In genomic region chr6:37515712-37516075, GRCh38 we compare ENCODE assay signal across 9 cellular contexts. TPM values are rescaled to one million over a fixed set of nuclear protein-coding genes. Genes with fewer than 3 reads are reported as not detected.
A peak's percentile ranks its signal among the peaks of the same experiment; 100 is the strongest.
DNase-seq lines count a peak whose midpoint lies in the region; ATAC-seq, FAIRE-seq and TF ChIP-seq lines count a peak whose summit lies in the region.
"Had no signal": no experiment of that assay in that cellular context is flagged by ENCODE, and none has a peak within 500 bp of the region (broad histone marks: within the 10 kb centered on the region; RNA-seq: fewer than 3 reads in every experiment).

No MANE protein-coding gene starts in this region.

- H3K27me3 ChIP-seq in thoracic aorta (replicated peaks; ENCODE audit: insufficient read depth), result no peaks in the 10 kb centered on the region

- H3K4me3 ChIP-seq in thoracic aorta, result peak overlapping the region; percentile 25

- no peak for DNase-seq in activated T-cell treated with anti-CD3 and anti-CD28 coated beads, Interleukin-2, amount 50 U/mL, for 72 hours
- no peak for DNase-seq in activated T-cell treated with anti-CD3 and anti-CD28 coated beads for 4 hours
- no peak for DNase-seq in glutamatergic neuron
- DNase-seq in thoracic aorta (ENCODE audit: low spot score), result no peak
- no peak for DNase-seq in urothelium cell line (ENCODE audit: low spot score)
- DNase-seq in SIG-M5 treated with dmso at 0.1 percent for 504 hours (lab: John Stamatoyannopoulos, UW; ENCODE audit: unreplicated experiment), result no peak
- DNase-seq in midbrain (lab: John Stamatoyannopoulos, UW), result no peak

- no peaks in the 10 kb centered on the region for H3K9me3 Mint-ChIP-seq in activated T-cell treated with anti-CD3 and anti-CD28 coated beads, Interleukin-2, amount 50 U/mL, for 72 hours
- H3K9me3 Mint-ChIP-seq in glutamatergic neuron (ENCODE audit: unreplicated experiment), result peaks cover 16% of the 10 kb centered on the region

- H3K4me1 Mint-ChIP-seq in activated T-cell treated with anti-CD3 and anti-CD28 coated beads, Interleukin-2, amount 50 U/mL, for 72 hours (ENCODE audit: low read depth), result peaks cover 85% of the 10 kb centered on the region
- H3K4me1 Mint-ChIP-seq in glutamatergic neuron (ENCODE audit: low read depth, unreplicated experiment), result peaks cover 57% of the 10 kb centered on the region

- peak overlapping the region; percentile 87 for H3K4me3 Mint-ChIP-seq in activated T-cell treated with anti-CD3 and anti-CD28 coated beads, Interleukin-2, amount 50 U/mL, for 72 hours
- H3K4me3 Mint-ChIP-seq in glutamatergic neuron (ENCODE audit: unreplicated experiment), result peak overlapping the region; percentile 46

- no peaks in the 10 kb centered on the region for H3K36me3 ChIP-seq in thoracic aorta
- H3K36me3 ChIP-seq: neutrophil had no signal

- TF ChIP-seq CTCF in glutamatergic neuron (IDR thresholded peaks at IDR 0.05; ENCODE audit: partially characterized antibody, unreplicated experiment), result no peak
- no peak for TF ChIP-seq CTCF in thoracic aorta (IDR thresholded peaks at IDR 0.05)

- no peak overlapping the region for H3K27ac ChIP-seq in thoracic aorta
- H3K27ac ChIP-seq: neutrophil had no signal

- no peak for ATAC-seq in activated T-cell treated with anti-CD3 and anti-CD28 coated beads, Interleukin-2, amount 50 U/mL, for 72 hours (replicated peaks in 1 of 2)
- ATAC-seq in SK-N-SH treated with all-trans-retinoic acid at 6 μM for 48 hours (peak; percentile 26), thoracic aorta (ENCODE audit: insufficient number of reproducible peaks, low FRiP score, low read depth) (no peak)

- H3K27me3 Mint-ChIP-seq in activated T-cell treated with anti-CD3 and anti-CD28 coated beads, Interleukin-2, amount 50 U/mL, for 72 hours (ENCODE audit: low read depth), result peaks cover 8% of the 10 kb centered on the region
- peaks cover 14% of the 10 kb centered on the region for H3K27me3 Mint-ChIP-seq in glutamatergic neuron (ENCODE audit: unreplicated experiment)

- peaks cover 4 to 7% of the 10 kb centered on the region in 2 donors for H3K4me1 ChIP-seq in thoracic aorta (ENCODE audit: control insufficient read depth in 1 of 2, low read depth in 2 of 2)

- no peaks in the 10 kb centered on the region for H3K9me3 ChIP-seq in thoracic aorta
- H3K9me3 ChIP-seq: neutrophil had no signal

- peak overlapping the region; percentile 90 for H3K27ac Mint-ChIP-seq in activated T-cell treated with anti-CD3 and anti-CD28 coated beads, Interleukin-2, amount 50 U/mL, for 72 hours
- H3K27ac Mint-ChIP-seq in glutamatergic neuron (ENCODE audit: unreplicated experiment), result peak overlapping the region; percentile 97

- no peak for FAIRE-seq in urothelium cell line (lab: Jason Lieb, UNC)

- H3K36me3 Mint-ChIP-seq in activated T-cell treated with anti-CD3 and anti-CD28 coated beads, Interleukin-2, amount 50 U/mL, for 72 hours (ENCODE audit: insufficient read depth in 2 of 2), result peaks cover 0 to 2% of the 10 kb centered on the region in 2 donors
- no peaks in the 10 kb centered on the region for H3K36me3 Mint-ChIP-seq in glutamatergic neuron (ENCODE audit: unreplicated experiment)

TF ChIP-seq in SK-N-SH treated with all-trans-retinoic acid at 6 μM for 48 hours, 23 proteins besides CTCF, POLR2A, EP300 and RAD21:
- TF ChIP-seq SNAI2 (CRISPR knock-in tag; IDR thresholded peaks at IDR 0.05) (no peak), ZFP30 (CRISPR knock-in tag; IDR thresholded peaks at IDR 0.05) (no peak), ISL1 (CRISPR knock-in tag; IDR thresholded peaks at IDR 0.05) (no peak), BACH2 (CRISPR knock-in tag; IDR thresholded peaks at IDR 0.05; ENCODE audit: borderline replicate concordance) (no peak), CSDC2 (CRISPR knock-in tag; IDR thresholded peaks at IDR 0.05) (no peak), OSR1 (CRISPR knock-in tag; IDR thresholded peaks at IDR 0.05) (no peak), RARB (CRISPR knock-in tag; IDR thresholded peaks at IDR 0.05) (no peak), PPARA (CRISPR knock-in tag; IDR thresholded peaks at IDR 0.05; ENCODE audit: borderline replicate concordance) (no peak), ARNTL (CRISPR knock-in tag; IDR thresholded peaks at IDR 0.05; ENCODE audit: borderline replicate concordance, low read depth) (no peak)

RNA-seq across cellular contexts. Expression of gene CCDC167, which starts 16.0 kb away (rescaled TPM):
- 10 to 100 TPM; 32.2 to 36.4 TPM for total RNA-seq in activated T-cell treated with anti-CD3 and anti-CD28 coated beads, Interleukin-2, amount 50 U/mL, for 72 hours
- total RNA-seq in glutamatergic neuron (ENCODE audit: unreplicated experiment) (58.4 TPM), thoracic aorta (10 to 100 TPM; 14.4 to 20.8 TPM)
